1 cellular context compared by ENCODE assay signal in genomic region chr7:50853311-50853710, GRCh38.
TF ChIP-seq lines count a peak whose summit lies in the region.

No MANE protein-coding gene starts in this region.

TF ChIP-seq in HepG2, 621 proteins besides CTCF, POLR2A, EP300 and RAD21 (continued from another document):
- no peak for TF ChIP-seq ZNF646 (CRISPR knock-in tag; IDR thresholded peaks at IDR 0.05)
- TF ChIP-seq TAF15 (IDR thresholded peaks at IDR 0.05; ENCODE audit: low read depth, low read length, poor library complexity, severe bottlenecking), result no peak
